ENCODE assay signal across 1 cellular context in the genomic region with DNA sequence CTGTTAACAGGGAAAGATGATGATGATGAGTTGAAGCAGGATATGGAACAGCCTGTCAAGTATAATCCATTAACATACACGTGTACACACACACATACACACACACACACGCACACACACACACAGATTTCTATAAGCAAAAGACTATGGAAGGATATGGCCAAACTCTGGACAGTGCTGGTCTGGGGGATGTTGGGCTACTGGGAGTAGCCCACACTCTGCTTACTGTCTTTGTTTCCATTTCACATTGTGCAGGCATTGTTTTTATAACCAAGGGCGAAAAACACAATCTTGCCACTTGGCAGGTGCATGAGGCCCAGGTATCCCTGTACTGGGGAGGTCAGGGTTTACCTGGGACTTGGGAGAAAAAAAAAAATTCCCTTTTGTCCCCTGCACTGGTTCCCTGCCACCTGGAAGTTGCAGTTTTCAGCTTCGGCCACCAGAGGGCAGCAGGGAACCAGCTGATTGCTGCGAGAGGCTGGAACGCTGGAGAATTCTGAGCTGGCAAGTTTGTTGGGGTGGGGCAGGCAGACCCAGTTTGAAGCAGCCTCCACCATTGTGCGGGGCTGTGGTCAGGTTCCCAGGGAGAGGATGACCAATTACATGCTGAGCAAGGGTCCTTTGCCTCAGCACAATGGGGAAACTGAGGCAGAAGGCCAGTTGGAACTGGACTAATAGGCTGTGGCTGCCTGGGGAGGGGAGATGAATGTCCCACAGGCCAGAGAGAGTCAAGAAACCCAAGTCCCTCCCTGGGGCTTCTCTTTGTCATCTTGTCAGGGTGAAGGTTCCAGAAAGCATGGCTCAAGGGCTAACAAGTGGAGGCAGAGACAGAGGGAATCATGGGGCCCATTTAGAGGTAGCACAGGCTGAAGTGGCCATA.
TF ChIP-seq lines count a peak whose summit lies in the region.

No MANE protein-coding gene starts in this region.

TF ChIP-seq in HepG2, 621 proteins besides CTCF, POLR2A, EP300 and RAD21 (continued from another document):
- TF ChIP-seq, protein P1, sequence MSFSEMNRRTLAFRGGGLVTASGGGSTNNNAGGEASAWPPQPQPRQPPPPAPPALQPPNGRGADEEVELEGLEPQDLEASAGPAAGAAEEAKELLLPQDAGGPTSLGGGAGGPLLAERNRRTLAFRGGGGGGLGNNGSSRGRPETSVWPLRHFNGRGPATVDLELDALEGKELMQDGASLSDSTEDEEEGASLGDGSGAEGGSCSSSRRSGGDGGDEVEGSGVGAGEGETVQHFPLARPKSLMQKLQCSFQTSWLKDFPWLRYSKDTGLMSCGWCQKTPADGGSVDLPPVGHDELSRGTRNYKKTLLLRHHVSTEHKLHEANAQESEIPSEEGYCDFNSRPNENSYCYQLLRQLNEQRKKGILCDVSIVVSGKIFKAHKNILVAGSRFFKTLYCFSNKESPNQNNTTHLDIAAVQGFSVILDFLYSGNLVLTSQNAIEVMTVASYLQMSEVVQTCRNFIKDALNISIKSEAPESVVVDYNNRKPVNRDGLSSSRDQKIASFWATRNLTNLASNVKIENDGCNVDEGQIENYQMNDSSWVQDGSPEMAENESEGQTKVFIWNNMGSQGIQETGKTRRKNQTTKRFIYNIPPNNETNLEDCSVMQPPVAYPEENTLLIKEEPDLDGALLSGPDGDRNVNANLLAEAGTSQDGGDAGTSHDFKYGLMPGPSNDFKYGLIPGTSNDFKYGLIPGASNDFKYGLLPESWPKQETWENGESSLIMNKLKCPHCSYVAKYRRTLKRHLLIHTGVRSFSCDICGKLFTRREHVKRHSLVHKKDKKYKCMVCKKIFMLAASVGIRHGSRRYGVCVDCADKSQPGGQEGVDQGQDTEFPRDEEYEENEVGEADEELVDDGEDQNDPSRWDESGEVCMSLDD (CRISPR knock-in tag; IDR thresholded peaks at IDR 0.05; ENCODE audit: borderline replicate concordance), result no peak
- TF ChIP-seq ZNF772 (CRISPR knock-in tag; IDR thresholded peaks at IDR 0.05), result no peak
- no peak for TF ChIP-seq NR1H2 (CRISPR knock-in tag; IDR thresholded peaks at IDR 0.05; ENCODE audit: borderline replicate concordance, low read depth)
- TF ChIP-seq RBM22 (optimal IDR thresholded peaks at IDR 0.05; ENCODE audit: low read length), result no peak
- TF ChIP-seq, protein P2, sequence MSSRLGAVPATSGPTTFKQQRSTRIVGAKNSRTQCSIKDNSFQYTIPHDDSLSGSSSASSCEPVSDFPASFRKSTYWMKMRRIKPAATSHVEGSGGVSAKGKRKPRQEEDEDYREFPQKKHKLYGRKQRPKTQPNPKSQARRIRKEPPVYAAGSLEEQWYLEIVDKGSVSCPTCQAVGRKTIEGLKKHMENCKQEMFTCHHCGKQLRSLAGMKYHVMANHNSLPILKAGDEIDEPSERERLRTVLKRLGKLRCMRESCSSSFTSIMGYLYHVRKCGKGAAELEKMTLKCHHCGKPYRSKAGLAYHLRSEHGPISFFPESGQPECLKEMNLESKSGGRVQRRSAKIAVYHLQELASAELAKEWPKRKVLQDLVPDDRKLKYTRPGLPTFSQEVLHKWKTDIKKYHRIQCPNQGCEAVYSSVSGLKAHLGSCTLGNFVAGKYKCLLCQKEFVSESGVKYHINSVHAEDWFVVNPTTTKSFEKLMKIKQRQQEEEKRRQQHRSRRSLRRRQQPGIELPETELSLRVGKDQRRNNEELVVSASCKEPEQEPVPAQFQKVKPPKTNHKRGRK (CRISPR knock-in tag; IDR thresholded peaks at IDR 0.05), result no peak
- no peak for TF ChIP-seq HNRNPUL1 (IDR thresholded peaks at IDR 0.05; ENCODE audit: low read depth, low read length)
- no peak for TF ChIP-seq NR2F6 (IDR thresholded peaks at IDR 0.05)
- TF ChIP-seq NR2F6 (CRISPR knock-in tag; IDR thresholded peaks at IDR 0.05), result 0 out of 2 replicates have a peak, but pooled peaks have one; percentile 14
- TF ChIP-seq BRD4 (CRISPR knock-in tag; IDR thresholded peaks at IDR 0.05), result no peak
- TF ChIP-seq IRF2 (CRISPR knock-in tag; IDR thresholded peaks at IDR 0.05), result 0 out of 2 replicates have a peak, but pooled peaks have one; percentile 44
- no peak for TF ChIP-seq BCL6 (CRISPR knock-in tag; IDR thresholded peaks at IDR 0.05)
- TF ChIP-seq, protein P3, sequence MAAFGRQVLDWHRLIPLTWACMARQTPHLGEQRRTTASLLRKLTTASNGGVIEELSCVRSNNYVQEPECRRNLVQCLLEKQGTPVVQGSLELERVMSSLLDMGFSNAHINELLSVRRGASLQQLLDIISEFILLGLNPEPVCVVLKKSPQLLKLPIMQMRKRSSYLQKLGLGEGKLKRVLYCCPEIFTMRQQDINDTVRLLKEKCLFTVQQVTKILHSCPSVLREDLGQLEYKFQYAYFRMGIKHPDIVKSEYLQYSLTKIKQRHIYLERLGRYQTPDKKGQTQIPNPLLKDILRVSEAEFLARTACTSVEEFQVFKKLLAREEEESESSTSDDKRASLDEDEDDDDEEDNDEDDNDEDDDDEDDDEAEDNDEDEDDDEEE (CRISPR knock-in tag; IDR thresholded peaks at IDR 0.05), result no peak
- TF ChIP-seq, protein P4, sequence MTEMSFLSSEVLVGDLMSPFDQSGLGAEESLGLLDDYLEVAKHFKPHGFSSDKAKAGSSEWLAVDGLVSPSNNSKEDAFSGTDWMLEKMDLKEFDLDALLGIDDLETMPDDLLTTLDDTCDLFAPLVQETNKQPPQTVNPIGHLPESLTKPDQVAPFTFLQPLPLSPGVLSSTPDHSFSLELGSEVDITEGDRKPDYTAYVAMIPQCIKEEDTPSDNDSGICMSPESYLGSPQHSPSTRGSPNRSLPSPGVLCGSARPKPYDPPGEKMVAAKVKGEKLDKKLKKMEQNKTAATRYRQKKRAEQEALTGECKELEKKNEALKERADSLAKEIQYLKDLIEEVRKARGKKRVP (CRISPR knock-in tag; IDR thresholded peaks at IDR 0.05), result no peak
- TF ChIP-seq, protein P5, sequence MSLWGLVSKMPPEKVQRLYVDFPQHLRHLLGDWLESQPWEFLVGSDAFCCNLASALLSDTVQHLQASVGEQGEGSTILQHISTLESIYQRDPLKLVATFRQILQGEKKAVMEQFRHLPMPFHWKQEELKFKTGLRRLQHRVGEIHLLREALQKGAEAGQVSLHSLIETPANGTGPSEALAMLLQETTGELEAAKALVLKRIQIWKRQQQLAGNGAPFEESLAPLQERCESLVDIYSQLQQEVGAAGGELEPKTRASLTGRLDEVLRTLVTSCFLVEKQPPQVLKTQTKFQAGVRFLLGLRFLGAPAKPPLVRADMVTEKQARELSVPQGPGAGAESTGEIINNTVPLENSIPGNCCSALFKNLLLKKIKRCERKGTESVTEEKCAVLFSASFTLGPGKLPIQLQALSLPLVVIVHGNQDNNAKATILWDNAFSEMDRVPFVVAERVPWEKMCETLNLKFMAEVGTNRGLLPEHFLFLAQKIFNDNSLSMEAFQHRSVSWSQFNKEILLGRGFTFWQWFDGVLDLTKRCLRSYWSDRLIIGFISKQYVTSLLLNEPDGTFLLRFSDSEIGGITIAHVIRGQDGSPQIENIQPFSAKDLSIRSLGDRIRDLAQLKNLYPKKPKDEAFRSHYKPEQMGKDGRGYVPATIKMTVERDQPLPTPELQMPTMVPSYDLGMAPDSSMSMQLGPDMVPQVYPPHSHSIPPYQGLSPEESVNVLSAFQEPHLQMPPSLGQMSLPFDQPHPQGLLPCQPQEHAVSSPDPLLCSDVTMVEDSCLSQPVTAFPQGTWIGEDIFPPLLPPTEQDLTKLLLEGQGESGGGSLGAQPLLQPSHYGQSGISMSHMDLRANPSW (CRISPR knock-in tag; IDR thresholded peaks at IDR 0.05; ENCODE audit: borderline replicate concordance), result 0 out of 2 replicates have a peak, but pooled peaks have one; percentile 24
- no peak for TF ChIP-seq ZFP82 (CRISPR knock-in tag; IDR thresholded peaks at IDR 0.05; ENCODE audit: borderline replicate concordance)
- TF ChIP-seq ZNF577 (CRISPR knock-in tag; IDR thresholded peaks at IDR 0.05; ENCODE audit: borderline replicate concordance, low read depth), result no peak
- TF ChIP-seq, protein P6, sequence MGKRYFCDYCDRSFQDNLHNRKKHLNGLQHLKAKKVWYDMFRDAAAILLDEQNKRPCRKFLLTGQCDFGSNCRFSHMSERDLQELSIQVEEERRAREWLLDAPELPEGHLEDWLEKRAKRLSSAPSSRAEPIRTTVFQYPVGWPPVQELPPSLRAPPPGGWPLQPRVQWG (CRISPR knock-in tag; IDR thresholded peaks at IDR 0.05; ENCODE audit: borderline replicate concordance, low read depth), result no peak
- TF ChIP-seq PHF21A (CRISPR knock-in tag; IDR thresholded peaks at IDR 0.05), result no peak
- TF ChIP-seq SMAD9 (CRISPR knock-in tag; IDR thresholded peaks at IDR 0.05), result no peak
- TF ChIP-seq ZSCAN21 (CRISPR knock-in tag; IDR thresholded peaks at IDR 0.05; ENCODE audit: borderline replicate concordance), result no peak
- TF ChIP-seq, protein P7, sequence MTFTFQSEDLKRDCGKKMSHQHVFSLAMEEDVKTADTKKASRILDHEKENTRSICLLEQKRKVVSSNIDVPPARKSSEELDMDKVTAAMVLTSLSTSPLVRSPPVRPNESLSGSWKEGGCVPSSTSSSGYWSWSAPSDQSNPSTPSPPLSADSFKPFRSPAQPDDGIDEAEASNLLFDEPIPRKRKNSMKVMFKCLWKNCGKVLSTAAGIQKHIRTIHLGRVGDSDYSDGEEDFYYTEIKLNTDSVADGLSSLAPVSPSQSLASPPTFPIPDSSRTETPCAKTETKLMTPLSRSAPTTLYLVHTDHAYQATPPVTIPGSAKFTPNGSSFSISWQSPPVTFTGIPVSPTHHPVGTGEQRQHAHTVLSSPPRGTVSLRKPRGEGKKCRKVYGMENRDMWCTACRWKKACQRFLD (CRISPR knock-in tag; IDR thresholded peaks at IDR 0.05; ENCODE audit: borderline replicate concordance), result no peak
- TF ChIP-seq ZNF644 (CRISPR knock-in tag; IDR thresholded peaks at IDR 0.05; ENCODE audit: low read depth), result no peak
- no peak for TF ChIP-seq TP53 (CRISPR knock-in tag; conservative IDR thresholded peaks at IDR 0.05)
- TF ChIP-seq, protein P8, sequence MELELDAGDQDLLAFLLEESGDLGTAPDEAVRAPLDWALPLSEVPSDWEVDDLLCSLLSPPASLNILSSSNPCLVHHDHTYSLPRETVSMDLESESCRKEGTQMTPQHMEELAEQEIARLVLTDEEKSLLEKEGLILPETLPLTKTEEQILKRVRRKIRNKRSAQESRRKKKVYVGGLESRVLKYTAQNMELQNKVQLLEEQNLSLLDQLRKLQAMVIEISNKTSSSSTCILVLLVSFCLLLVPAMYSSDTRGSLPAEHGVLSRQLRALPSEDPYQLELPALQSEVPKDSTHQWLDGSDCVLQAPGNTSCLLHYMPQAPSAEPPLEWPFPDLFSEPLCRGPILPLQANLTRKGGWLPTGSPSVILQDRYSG (CRISPR knock-in tag; IDR thresholded peaks at IDR 0.05), result no peak
- TF ChIP-seq ZNF20 (CRISPR knock-in tag; IDR thresholded peaks at IDR 0.05), result no peak
- TF ChIP-seq XRCC5 (optimal IDR thresholded peaks at IDR 0.05; ENCODE audit: low read length), result peak; percentile 58
- TF ChIP-seq PCBP2 (optimal IDR thresholded peaks at IDR 0.05; ENCODE audit: low read depth, low read length, poor library complexity, severe bottlenecking), result no peak
- no peak for TF ChIP-seq PHF8 (CRISPR knock-in tag; IDR thresholded peaks at IDR 0.05)
- TF ChIP-seq, protein P9, sequence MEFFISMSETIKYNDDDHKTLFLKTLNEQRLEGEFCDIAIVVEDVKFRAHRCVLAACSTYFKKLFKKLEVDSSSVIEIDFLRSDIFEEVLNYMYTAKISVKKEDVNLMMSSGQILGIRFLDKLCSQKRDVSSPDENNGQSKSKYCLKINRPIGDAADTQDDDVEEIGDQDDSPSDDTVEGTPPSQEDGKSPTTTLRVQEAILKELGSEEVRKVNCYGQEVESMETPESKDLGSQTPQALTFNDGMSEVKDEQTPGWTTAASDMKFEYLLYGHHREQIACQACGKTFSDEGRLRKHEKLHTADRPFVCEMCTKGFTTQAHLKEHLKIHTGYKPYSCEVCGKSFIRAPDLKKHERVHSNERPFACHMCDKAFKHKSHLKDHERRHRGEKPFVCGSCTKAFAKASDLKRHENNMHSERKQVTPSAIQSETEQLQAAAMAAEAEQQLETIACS (CRISPR knock-in tag; IDR thresholded peaks at IDR 0.05), result no peak
- TF ChIP-seq ADNP (CRISPR knock-in tag; IDR thresholded peaks at IDR 0.05), result no peak
- TF ChIP-seq, protein P10, sequence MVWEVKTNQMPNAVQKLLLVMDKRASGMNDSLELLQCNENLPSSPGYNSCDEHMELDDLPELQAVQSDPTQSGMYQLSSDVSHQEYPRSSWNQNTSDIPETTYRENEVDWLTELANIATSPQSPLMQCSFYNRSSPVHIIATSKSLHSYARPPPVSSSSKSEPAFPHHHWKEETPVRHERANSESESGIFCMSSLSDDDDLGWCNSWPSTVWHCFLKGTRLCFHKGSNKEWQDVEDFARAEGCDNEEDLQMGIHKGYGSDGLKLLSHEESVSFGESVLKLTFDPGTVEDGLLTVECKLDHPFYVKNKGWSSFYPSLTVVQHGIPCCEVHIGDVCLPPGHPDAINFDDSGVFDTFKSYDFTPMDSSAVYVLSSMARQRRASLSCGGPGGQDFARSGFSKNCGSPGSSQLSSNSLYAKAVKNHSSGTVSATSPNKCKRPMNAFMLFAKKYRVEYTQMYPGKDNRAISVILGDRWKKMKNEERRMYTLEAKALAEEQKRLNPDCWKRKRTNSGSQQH (CRISPR knock-in tag; IDR thresholded peaks at IDR 0.05; ENCODE audit: low read depth), result no peak
- TF ChIP-seq JUND (CRISPR knock-in tag; IDR thresholded peaks at IDR 0.05), result no peak
- no peak for TF ChIP-seq ZFP37 (CRISPR knock-in tag; IDR thresholded peaks at IDR 0.05; ENCODE audit: borderline replicate concordance)
- TF ChIP-seq CREM (IDR thresholded peaks at IDR 0.05), result no peak
- no peak for TF ChIP-seq CREM (CRISPR knock-in tag; IDR thresholded peaks at IDR 0.05)
